In genomic region chr12:71124833-71125460, GRCh38 we compare ENCODE assay signal across 1 cellular context.
TF ChIP-seq lines count a peak whose summit lies in the region.

No MANE protein-coding gene starts in this region.

TF ChIP-seq in GM12878, 131 proteins besides CTCF, POLR2A, EP300 and RAD21 (continued from another document):
- TF ChIP-seq RELB (IDR thresholded peaks at IDR 0.05; ENCODE audit: low read depth), result no peak
- TF ChIP-seq SREBF2 (IDR thresholded peaks at IDR 0.05; ENCODE audit: low read length), result no peak
- no peak for TF ChIP-seq NFIC (IDR thresholded peaks at IDR 0.05; ENCODE audit: low read depth, low read length)
- no peak for TF ChIP-seq CREM (IDR thresholded peaks at IDR 0.05; ENCODE audit: low read depth)
- TF ChIP-seq ZNF217 (IDR thresholded peaks at IDR 0.05), result no peak
- no peak for TF ChIP-seq HDGF (IDR thresholded peaks at IDR 0.05)
- TF ChIP-seq WRNIP1 (IDR thresholded peaks at IDR 0.05; ENCODE audit: borderline replicate concordance, low read depth, low read length), result no peak
